Comparison of ENCODE assay signal across 8 cellular contexts in the genomic region with DNA sequence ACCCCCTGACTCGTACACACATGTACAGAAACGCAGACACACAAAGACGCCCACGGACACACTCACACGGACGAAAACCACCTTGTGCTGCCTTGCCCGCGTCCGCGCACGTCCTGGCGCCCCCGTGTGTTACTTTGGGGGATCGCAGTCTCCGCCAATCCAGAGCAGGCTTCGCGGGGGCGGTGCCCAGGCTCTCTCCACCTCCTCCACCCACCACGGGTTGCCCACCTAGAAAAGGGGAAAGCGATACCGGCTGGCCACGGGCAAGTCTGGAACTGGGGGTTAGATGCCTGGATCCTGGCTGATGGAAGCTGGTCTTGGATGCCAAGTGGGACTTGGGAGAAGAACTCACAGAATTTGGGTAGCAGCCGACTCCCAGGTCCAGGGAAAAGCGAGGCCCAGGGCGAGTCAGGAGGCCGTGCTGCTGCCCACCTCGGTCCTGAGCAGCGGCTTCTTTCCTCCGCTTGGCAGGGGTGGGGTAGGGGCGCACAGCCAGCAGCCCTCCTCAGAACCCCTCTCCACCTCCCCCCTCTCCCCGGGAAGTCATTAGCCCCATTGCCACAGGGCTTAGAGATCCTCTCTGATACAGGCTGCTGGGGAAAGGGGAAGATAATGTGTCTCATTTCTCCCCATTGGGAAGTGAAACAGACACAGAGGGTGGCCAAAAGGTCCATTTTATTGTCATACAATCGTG. TPM values are rescaled to one million over a fixed set of nuclear protein-coding genes. Genes with fewer than 3 reads are reported as not detected.
A peak's percentile ranks its signal among the peaks of the same experiment; 100 is the strongest.
DNase-seq lines count a peak whose midpoint lies in the region; ATAC-seq and TF ChIP-seq lines count a peak whose summit lies in the region.

No MANE protein-coding gene starts in this region.

- H3K4me1 Mint-ChIP-seq in osteocyte (ENCODE audit: unreplicated experiment) (peaks cover 53% of the 10 kb centered on the region), type B pancreatic cell (ENCODE audit: unreplicated experiment) (peaks cover 35% of the 10 kb centered on the region)

- peak; percentile 86 for DNase-seq in D341Med (ENCODE audit: low spot score)
- peak; percentile 68 for DNase-seq in HT1080 (ENCODE audit: low read depth)
- peak; percentile 59 to 75 for DNase-seq in SJSA1 (ENCODE audit: low read depth in 1 of 2, low spot score in 2 of 2)
- peak; percentile 94 for DNase-seq in activated effector memory CD4-positive, alpha-beta T cell treated with anti-CD3 and anti-CD28 coated beads, Interleukin-2, amount 50 U/mL, for 16 hours
- peak; percentile 93 for DNase-seq in osteocyte (ENCODE audit: extremely low spot score, unreplicated experiment)
- peak; percentile 89 for DNase-seq in type B pancreatic cell (ENCODE audit: extremely low spot score, unreplicated experiment)

- H3K36me3 Mint-ChIP-seq in osteocyte (ENCODE audit: unreplicated experiment) = no peaks in the 10 kb centered on the region
- no peaks in the 10 kb centered on the region for H3K36me3 Mint-ChIP-seq in type B pancreatic cell

- H3K4me1 ChIP-seq in SJSA1 (replicated peaks) (peaks cover 43% of the 10 kb centered on the region), gastroesophageal sphincter (peaks cover 0 to 54% (median 26%) of the 10 kb centered on the region in 3 donors)

- H3K4me3 Mint-ChIP-seq in osteocyte (ENCODE audit: unreplicated experiment) = no peak overlapping the region
- H3K4me3 Mint-ChIP-seq in type B pancreatic cell = peak overlapping the region; percentile 68

- peak in 3 of 4 experiments; percentile 68 to 90 (median 74) for TF ChIP-seq CTCF in gastroesophageal sphincter (IDR thresholded peaks at IDR 0.05)
- TF ChIP-seq CTCF in osteocyte (IDR thresholded peaks at IDR 0.05) = peak; percentile 90
- peak; percentile 92 for TF ChIP-seq CTCF in type B pancreatic cell (conservative IDR thresholded peaks at IDR 0.05)

- H3K36me3 ChIP-seq in SJSA1 (no peaks in the 10 kb centered on the region), gastroesophageal sphincter (no peaks in the 10 kb centered on the region)

- TF ChIP-seq EP300 in gastroesophageal sphincter (IDR thresholded peaks at IDR 0.05) = no peak

- H3K4me3 ChIP-seq in SJSA1 (no peak overlapping the region), gastroesophageal sphincter (no peak overlapping the region)

- H3K27ac ChIP-seq in SJSA1 = no peak overlapping the region
- no peak overlapping the region for H3K27ac ChIP-seq in gastroesophageal sphincter

- 0 to 4% methylated on average over 1 to 5 of the region's 32 CpGs for WGBS in gastroesophageal sphincter (ENCODE audit: low coverage in 1 of 2), 2 donors

- TF ChIP-seq POLR2A in gastroesophageal sphincter (IDR thresholded peaks at IDR 0.05) = no peak

- no peaks in the 10 kb centered on the region; the same call in 1 of the 2 replicates for H3K9me3 ChIP-seq in SJSA1 (replicated peaks)
- no peaks in the 10 kb centered on the region for H3K9me3 ChIP-seq in gastroesophageal sphincter

- peak; percentile 54 for ATAC-seq in gastroesophageal sphincter
- no peak for ATAC-seq in HG02623 (IDR thresholded peaks at IDR 0.05; ENCODE audit: unreplicated experiment)

- peaks cover 93% of the 10 kb centered on the region for H3K27me3 ChIP-seq in SJSA1 (replicated peaks)
- peaks cover 100% of the 10 kb centered on the region for H3K27me3 ChIP-seq in gastroesophageal sphincter

- H3K27ac Mint-ChIP-seq in osteocyte (ENCODE audit: unreplicated experiment) (no peak overlapping the region), type B pancreatic cell (no peak overlapping the region)

- H3K9me3 Mint-ChIP-seq in osteocyte (ENCODE audit: unreplicated experiment) (no peaks in the 10 kb centered on the region), type B pancreatic cell (no peaks in the 10 kb centered on the region)

- H3K27me3 Mint-ChIP-seq in osteocyte (ENCODE audit: unreplicated experiment) = peaks cover 78% of the 10 kb centered on the region
- H3K27me3 Mint-ChIP-seq in type B pancreatic cell = peaks cover 92% of the 10 kb centered on the region

RNA-seq across cellular contexts. Expression of gene VGF, which starts 4.6 kb away (rescaled TPM):
- 29.8 and 45.2 TPM in 2 replicates for total RNA-seq in HT1080 (2014; rRNA removed; shearing (Covaris generic))
- polyA plus RNA-seq in HT1080 (2015; cell fraction: cytosol; rRNA removed) = 2.3 and 2.5 TPM in 2 replicates
- polyA plus RNA-seq in HT1080 (2015; cell fraction: nucleus; rRNA removed) = 7.1 and 9.5 TPM in 2 replicates
- total RNA-seq in SJSA1 (2014; rRNA removed; shearing (Covaris generic)) = not detected in 2 replicates
- total RNA-seq in gastroesophageal sphincter = under 1 TPM in 2 of 4 donors, not detected in 2; 0.25 to 0.27 TPM
- total RNA-seq in osteocyte = 0.16 and 0.24 TPM in 2 replicates
- 4.2 and 4.4 TPM in 2 replicates for total RNA-seq in type B pancreatic cell (ENCODE audit: low replicate concordance)

RNA-seq across cellular contexts. Expression of gene NAT16, which starts 10.1 kb away (rescaled TPM):
- not detected in 2 replicates for total RNA-seq in HT1080 (2014; rRNA removed; shearing (Covaris generic))
- 0.05 and 0.06 TPM in 2 replicates for polyA plus RNA-seq in HT1080 (2015; cell fraction: cytosol; rRNA removed)
- polyA plus RNA-seq in HT1080 (2015; cell fraction: nucleus; rRNA removed) = 0.08 TPM in 1 of 2 replicates, not detected in the other
- total RNA-seq in SJSA1 (2014; rRNA removed; shearing (Covaris generic)) = not detected in 2 replicates
- total RNA-seq in gastroesophageal sphincter = not detected
- total RNA-seq in osteocyte = 0.16 TPM in 1 of 2 replicates, not detected in the other
- not detected in 2 replicates for total RNA-seq in type B pancreatic cell (ENCODE audit: low replicate concordance)

RNA-seq across cellular contexts. Expression of gene AP1S1, which starts 15.7 kb away (rescaled TPM):
- total RNA-seq in HT1080 (2014; rRNA removed; shearing (Covaris generic)) = 184 TPM in 2 replicates
- 209 and 210 TPM in 2 replicates for polyA plus RNA-seq in HT1080 (2015; cell fraction: cytosol; rRNA removed)
- polyA plus RNA-seq in HT1080 (2015; cell fraction: nucleus; rRNA removed) = 122 and 136 TPM in 2 replicates
- 98.4 and 119 TPM in 2 replicates for total RNA-seq in SJSA1 (2014; rRNA removed; shearing (Covaris generic))
- 10 to 100 TPM; 21.9 to 69.5 (median 34.3) TPM for total RNA-seq in gastroesophageal sphincter
- total RNA-seq in osteocyte = 52.9 and 57.9 TPM in 2 replicates
- 59.8 and 98.8 TPM in 2 replicates for total RNA-seq in type B pancreatic cell (ENCODE audit: low replicate concordance)

RNA-seq across cellular contexts. Expression of gene MOGAT3, which starts 30.9 kb away (rescaled TPM):
- total RNA-seq in HT1080 (2014; rRNA removed; shearing (Covaris generic)) = 0.21 TPM in 1 of 2 replicates, not detected in the other
- not detected in 2 replicates for polyA plus RNA-seq in HT1080 (2015; cell fraction: cytosol; rRNA removed)
- not detected in 2 replicates for polyA plus RNA-seq in HT1080 (2015; cell fraction: nucleus; rRNA removed)
- total RNA-seq in SJSA1 (2014; rRNA removed; shearing (Covaris generic)) = not detected in 2 replicates
- total RNA-seq in gastroesophageal sphincter (not detected), osteocyte (not detected in 2 replicates), type B pancreatic cell (ENCODE audit: low replicate concordance) (0.94 and 1.1 TPM in 2 replicates)

RNA-seq across cellular contexts. Expression of gene SERPINE1, which starts 43.1 kb away (rescaled TPM):
- 179 and 187 TPM in 2 replicates for total RNA-seq in HT1080 (2014; rRNA removed; shearing (Covaris generic))
- polyA plus RNA-seq in HT1080 (2015; cell fraction: cytosol; rRNA removed) = 771 and 869 TPM in 2 replicates
- 1,709 and 1,857 TPM in 2 replicates for polyA plus RNA-seq in HT1080 (2015; cell fraction: nucleus; rRNA removed)
- 21.8 and 25.6 TPM in 2 replicates for total RNA-seq in SJSA1 (2014; rRNA removed; shearing (Covaris generic))
- total RNA-seq in gastroesophageal sphincter = 10 to 100 TPM in 3 of 4 donors, 1 to 10 TPM in 1; 5.4 to 75.3 (median 19.6) TPM
- total RNA-seq in osteocyte = 266 and 328 TPM in 2 replicates
- 0.14 and 1.5 TPM in 2 replicates for total RNA-seq in type B pancreatic cell (ENCODE audit: low replicate concordance)
